8 cellular contexts compared by ENCODE assay signal in genomic region chr11:10459029-10459970, GRCh38. TPM values are rescaled to one million over a fixed set of nuclear protein-coding genes. Genes with fewer than 3 reads are reported as not detected.
A peak's percentile ranks its signal among the peaks of the same experiment; 100 is the strongest.
DNase-seq lines count a peak whose midpoint lies in the region; ATAC-seq and TF ChIP-seq lines count a peak whose summit lies in the region.

No MANE protein-coding gene starts in this region.

- peaks cover 30% of the 10 kb centered on the region for H3K36me3 Mint-ChIP-seq in T-cell
- H3K36me3 Mint-ChIP-seq in activated naive CD8-positive, alpha-beta T cell, result peaks cover 12% of the 10 kb centered on the region

- peak overlapping the region; percentile 68 to 90 (median 74) for H3K4me3 Mint-ChIP-seq in T-cell
- H3K4me3 Mint-ChIP-seq in activated naive CD8-positive, alpha-beta T cell, result peak overlapping the region; percentile 83

- no peaks in the 10 kb centered on the region for H3K9me3 Mint-ChIP-seq in T-cell
- H3K9me3 Mint-ChIP-seq in activated naive CD8-positive, alpha-beta T cell (ENCODE audit: low read depth), result no peaks in the 10 kb centered on the region

- no peak for TF ChIP-seq POLR2A in erythroblast (IDR thresholded peaks at IDR 0.05; ENCODE audit: low read length)

- POLR2A ChIA-PET in T-cell (lab: Charles Lee), result interaction anchor here in 1 of 2 donors (1.0 to 1.6 kb wide), 2 partner anchors 15 to 349 kb away, joined by 3 to 7 read pairs; partner anchors contain the start of gene EIF4G2

- CTCF ChIA-PET in T-cell (lab: Charles Lee), result interaction anchor here (0.5 to 2.2 kb wide), 8 partner anchors 11 to 171 kb away, joined by 3 to 10 read pairs (median 4); partner anchors contain the start of gene RNF141 (in 1 of the 2)

- peaks cover 63 to 64% (median 64%) of the 10 kb centered on the region in 3 donors for H3K4me1 Mint-ChIP-seq in T-cell
- H3K4me1 Mint-ChIP-seq in activated naive CD8-positive, alpha-beta T cell (ENCODE audit: low read depth), result peaks cover 56% of the 10 kb centered on the region

- peak; percentile 25 for ATAC-seq in HG03060 (IDR thresholded peaks at IDR 0.05; ENCODE audit: low read depth, unreplicated experiment)
- ATAC-seq in T-cell (replicated peaks in 1 of 4), result peak; percentile 75 to 83 (median 76)

- H3K27me3 Mint-ChIP-seq in T-cell, result no peaks in the 10 kb centered on the region
- no peaks in the 10 kb centered on the region for H3K27me3 Mint-ChIP-seq in activated naive CD8-positive, alpha-beta T cell

- peak; percentile 51 for DNase-seq in NCI-H1436 (lab: John Stamatoyannopoulos, UW)
- DNase-seq in NCI-H1436 treated with DMSO at 0.1 percent for 48 hours (lab: John Stamatoyannopoulos, UW), result no peak
- DNase-seq in T-cell, result peak; percentile 25 to 83 (median 68)
- DNase-seq in pons (ENCODE audit: low spot score), result peak; percentile 68
- DNase-seq in erythroblast (lab: John Stamatoyannopoulos, UW), result no peak
- no peak for DNase-seq in mesenteric fat pad (ENCODE audit: low spot score)

- H3K27ac Mint-ChIP-seq in T-cell, result peak overlapping the region; percentile 98 to 99
- H3K27ac Mint-ChIP-seq in activated naive CD8-positive, alpha-beta T cell, result peak overlapping the region; percentile 99

RNA-seq across cellular contexts. Expression of gene AMPD3, which starts 4.2 kb away (rescaled TPM):
- 10 to 100 TPM; 21.1 to 40.0 (median 26.0) TPM for total RNA-seq in T-cell
- total RNA-seq in mesenteric fat pad, result 27.2 TPM

Comparison
In these comparisons a context has a peak if more than half of its experiments do, and no peak if none do; other contexts are left out.
1. DNase-seq: peak in NCI-H1436 (single experiment), T-cell (34 of 34) and pons (single experiment); none in NCI-H1436 treated with DMSO at 0.1 percent for 48 hours (single experiment), erythroblast (0 of 2) and mesenteric fat pad (single experiment).